20 cellular contexts compared by ENCODE assay signal in genomic region chr12:67658486-67658885, GRCh38. TPM values are rescaled to one million over a fixed set of nuclear protein-coding genes. Genes with fewer than 3 reads are reported as not detected.
DNase-seq lines count a peak whose midpoint lies in the region; ATAC-seq and TF ChIP-seq lines count a peak whose summit lies in the region.
"Had no signal": no experiment of that assay in that cellular context is flagged by ENCODE, and none has a peak within 500 bp of the region (broad histone marks: within the 10 kb centered on the region; RNA-seq: fewer than 3 reads in every experiment).

No MANE protein-coding gene starts in this region.

- 0 out of 2 replicates have a peak overlapping the region, but pooled peaks have one; percentile 22 for H3K27ac Mint-ChIP-seq in HFFc6
- H3K27ac Mint-ChIP-seq in activated T-cell treated with anti-CD3 and anti-CD28 coated beads, Interleukin-2, amount 50 U/mL, for 24 hours: no peak overlapping the region
- H3K27ac Mint-ChIP-seq: B cell had no signal

- H3K27me3 Mint-ChIP-seq in HFFc6 (ENCODE audit: insufficient read depth): peaks cover 2% of the 10 kb centered on the region; the same call in 1 of the 2 replicates
- H3K27me3 Mint-ChIP-seq in activated T-cell treated with anti-CD3 and anti-CD28 coated beads, Interleukin-2, amount 50 U/mL, for 24 hours: no peaks in the 10 kb centered on the region
- H3K27me3 Mint-ChIP-seq: B cell had no signal

- H3K9me3 Mint-ChIP-seq in HFFc6: no peaks in the 10 kb centered on the region
- no peaks in the 10 kb centered on the region for H3K9me3 Mint-ChIP-seq in activated T-cell treated with anti-CD3 and anti-CD28 coated beads, Interleukin-2, amount 50 U/mL, for 24 hours
- H3K9me3 Mint-ChIP-seq: CD14-positive monocyte had no signal

- intact Hi-C loops in esophagus muscularis mucosa (cut with DNase I) (loop anchor here (10.0 kb wide), 1 partner anchor 166 kb away; no protein-coding TSS in a partner anchor), left cardiac atrium (cut with DNase I) (loop anchor here in 1 of 2 donors (10.0 kb wide), 1 partner anchor 116 kb away; no protein-coding TSS in a partner anchor), psoas muscle (cut with DNase I) (loop anchor here (10.0 kb wide), 2 partner anchors 126 to 136 kb away; no protein-coding TSS in a partner anchor)

- DNase-seq in HFFc6: no peak
- DNase-seq in esophagus muscularis mucosa (ENCODE audit: extremely low spot score): no peak
- no peak for DNase-seq in left cardiac atrium
- no peak for DNase-seq in psoas muscle
- no peak for DNase-seq in activated T-cell treated with anti-CD3 and anti-CD28 coated beads, Interleukin-2, amount 50 U/mL, for 24 hours
- DNase-seq: DMS79 treated with DMSO at 0.1 percent for 48 hours, GOT3, HCEC 1CT, NCI-H1105 treated with DMSO at 0.1 percent for 48 hours, NCI-H2081, NCI-H2171, NCI-H526, Peyer's patch had no signal

- WGBS in esophagus muscularis mucosa: 66% methylated on average over 8 of the region's 8 CpGs
- WGBS in psoas muscle, 3 donors: 35 to 48% (median 36%) methylated on average over 8 of the region's 8 CpGs

- H3K36me3 Mint-ChIP-seq in HFFc6 (ENCODE audit: low read depth): peaks cover 55% of the 10 kb centered on the region
- peaks cover 98% of the 10 kb centered on the region for H3K36me3 Mint-ChIP-seq in activated T-cell treated with anti-CD3 and anti-CD28 coated beads, Interleukin-2, amount 50 U/mL, for 24 hours (ENCODE audit: low read depth)

- H3K4me1 ChIP-seq in esophagus muscularis mucosa (peaks cover 83 to 95% (median 90%) of the 10 kb centered on the region in 4 donors), psoas muscle (peaks cover 88% of the 10 kb centered on the region)
- H3K4me1 ChIP-seq: A549 had no signal

- H3K4me3 ChIP-seq in esophagus muscularis mucosa (no peak overlapping the region), psoas muscle (peak overlapping the region; percentile 47)
- H3K4me3 ChIP-seq: A549, Peyer's patch, SJSA1 had no signal

- H3K27ac ChIP-seq in esophagus muscularis mucosa (replicated peaks in 1 of 4) (peak overlapping the region in 3 of 4 donors; percentile 58 to 72 (median 60)), psoas muscle (peak overlapping the region; percentile 74)
- H3K27ac ChIP-seq: A549, Peyer's patch, SJSA1 had no signal

- peak; percentile 31 to 45 for ATAC-seq in left cardiac atrium
- peak; percentile 43 to 60 (median 56) for ATAC-seq in psoas muscle
- no peak for ATAC-seq in GM19023 (IDR thresholded peaks at IDR 0.05; ENCODE audit: unreplicated experiment)
- ATAC-seq in HG03175 (IDR thresholded peaks at IDR 0.05; ENCODE audit: unreplicated experiment): no peak
- no peak for ATAC-seq in GM21737 (IDR thresholded peaks at IDR 0.05; ENCODE audit: unreplicated experiment)
- ATAC-seq: A549 had no signal

- no peak for TF ChIP-seq POLR2A in esophagus muscularis mucosa (IDR thresholded peaks at IDR 0.05; ENCODE audit: low read depth)

- H3K36me3 ChIP-seq in esophagus muscularis mucosa: peaks cover 19 to 21% (median 19%) of the 10 kb centered on the region in 4 donors
- peaks cover 0 to 19% of the 10 kb centered on the region in 2 donors for H3K36me3 ChIP-seq in psoas muscle (ENCODE audit: insufficient read depth in 1 of 2, low read depth in 1 of 2)

- no peaks in the 10 kb centered on the region for H3K27me3 ChIP-seq in esophagus muscularis mucosa
- H3K27me3 ChIP-seq in psoas muscle (ENCODE audit: insufficient read depth in 3 of 3, low read length in 2 of 3): no peaks in the 10 kb centered on the region
- H3K27me3 ChIP-seq: Peyer's patch, SJSA1 had no signal

- H3K9me3 ChIP-seq in esophagus muscularis mucosa: no peaks in the 10 kb centered on the region
- no peaks in the 10 kb centered on the region for H3K9me3 ChIP-seq in psoas muscle
- H3K9me3 ChIP-seq: A549, Peyer's patch, SJSA1 had no signal

- peaks cover 97% of the 10 kb centered on the region for H3K4me1 Mint-ChIP-seq in HFFc6 (ENCODE audit: low read depth)
- peaks cover 98% of the 10 kb centered on the region for H3K4me1 Mint-ChIP-seq in activated T-cell treated with anti-CD3 and anti-CD28 coated beads, Interleukin-2, amount 50 U/mL, for 24 hours (ENCODE audit: low read depth)

- TF ChIP-seq CTCF in HFFc6 (IDR thresholded peaks at IDR 0.05): no peak
- TF ChIP-seq CTCF in esophagus muscularis mucosa (IDR thresholded peaks at IDR 0.05): no peak
- no peak for TF ChIP-seq CTCF in psoas muscle (IDR thresholded peaks at IDR 0.05)

- TF ChIP-seq EP300 in esophagus muscularis mucosa (IDR thresholded peaks at IDR 0.05): no peak

- H3K4me3 Mint-ChIP-seq in HFFc6: no peak overlapping the region
- no peak overlapping the region for H3K4me3 Mint-ChIP-seq in activated T-cell treated with anti-CD3 and anti-CD28 coated beads, Interleukin-2, amount 50 U/mL, for 24 hours
- H3K4me3 Mint-ChIP-seq: B cell, CD14-positive monocyte had no signal

RNA-seq across cellular contexts. Expression of gene DYRK2, which starts 9.9 kb away (rescaled TPM):
- 10 to 100 TPM; 30.4 to 40.1 (median 31.6) TPM for total RNA-seq in HFFc6 (2021; fragmentation: NEBNext Ultra II Directional; extraction: Animal tissue kit (Norgen Biotek cat#: 25700))
- total RNA-seq in esophagus muscularis mucosa (10 to 100 TPM; 22.2 to 57.9 (median 36.9) TPM), left cardiac atrium (10 to 100 TPM; 61.7 to 67.4 TPM), psoas muscle (10 to 100 TPM; 11.0 to 46.4 (median 21.5) TPM)
- polyA plus RNA-seq in psoas muscle: 10 to 100 TPM in 1 of 3 donors, 1 to 10 TPM in 2; 2.8 to 10.2 (median 4.6) TPM

Comparison
In these comparisons a context has a peak if more than half of its experiments do, and no peak if none do; other contexts are left out.
1. ATAC-seq: peak in left cardiac atrium (2 of 2) and psoas muscle (4 of 4); none in GM19023 (single experiment), HG03175 (single experiment) and GM21737 (single experiment).